22 cellular contexts compared by ENCODE assay signal in genomic region chr2:33946198-33946597, GRCh38.
A peak's percentile ranks its signal among the peaks of the same experiment; 100 is the strongest.
DNase-seq lines count a peak whose midpoint lies in the region; ATAC-seq and TF ChIP-seq lines count a peak whose summit lies in the region.
"Had no signal": no experiment of that assay in that cellular context is flagged by ENCODE, and none has a peak within 500 bp of the region (broad histone marks: within the 10 kb centered on the region; RNA-seq: fewer than 3 reads in every experiment).

No MANE protein-coding gene starts in this region.

- peak overlapping the region; percentile 1 for H3K27ac Mint-ChIP-seq in nephron progenitor cell
- H3K27ac Mint-ChIP-seq: CD4-positive, CD25-positive, alpha-beta regulatory T cell had no signal

- peaks cover 20% of the 10 kb centered on the region for H3K9me3 Mint-ChIP-seq in nephron progenitor cell

- ATAC-seq in SK-N-SH treated with all-trans-retinoic acid at 6 μM for 48 hours = no peak
- ATAC-seq: K562, Right ventricle myocardium inferior had no signal

- H3K4me1 Mint-ChIP-seq in nephron progenitor cell = peaks cover 14% of the 10 kb centered on the region
- H3K4me1 Mint-ChIP-seq: CD4-positive, CD25-positive, alpha-beta regulatory T cell had no signal

- H3K36me3 Mint-ChIP-seq in nephron progenitor cell (ENCODE audit: low read depth) = no peaks in the 10 kb centered on the region
- H3K36me3 Mint-ChIP-seq: CD4-positive, CD25-positive, alpha-beta regulatory T cell had no signal

- peaks cover 2% of the 10 kb centered on the region for H3K27me3 Mint-ChIP-seq in nephron progenitor cell (ENCODE audit: low read depth, poor library complexity)
- H3K27me3 Mint-ChIP-seq: CD4-positive, CD25-positive, alpha-beta regulatory T cell had no signal

- peak; percentile 35 for DNase-seq in Daoy (ENCODE audit: low read depth)
- peak; percentile 3 for DNase-seq in RPMI7951 (ENCODE audit: low read depth)
- peak; percentile 54 for DNase-seq in glomerular visceral epithelial cell (ENCODE audit: extremely low spot score)
- no peak for DNase-seq in nephron progenitor cell
- DNase-seq in activated effector memory CD4-positive, alpha-beta T cell treated with anti-CD3 and anti-CD28 coated beads, Interleukin-2, amount 50 U/mL, for 16 hours = no peak
- DNase-seq in D341Med (ENCODE audit: low spot score) = no peak
- DNase-seq in NCI-H748 (lab: John Stamatoyannopoulos, UW; ENCODE audit: unreplicated experiment) = no peak
- DNase-seq: CD4-positive, CD25-positive, alpha-beta regulatory T cell; DMS53; GOT3; HCEC 1CT; Kasumi-1; MV-4-11; NCI-H1105; NCI-H1436 treated with DMSO at 0.1 percent for 48 hours; NCI-H187 treated with DMSO at 0.1 percent for 48 hours; NCI-H2171 treated with DMSO at 0.1 percent for 48 hours; NCI-H524; NCI-H774 had no signal

- no peak overlapping the region for H3K4me3 Mint-ChIP-seq in nephron progenitor cell
- H3K4me3 Mint-ChIP-seq: CD4-positive, CD25-positive, alpha-beta regulatory T cell had no signal

- no peak for TF ChIP-seq CTCF in nephron progenitor cell (IDR thresholded peaks at IDR 0.05)

TF ChIP-seq in SK-N-SH treated with all-trans-retinoic acid at 6 μM for 48 hours, 23 proteins besides CTCF, POLR2A, EP300 and RAD21:
- no peak for TF ChIP-seq ZNF565 (CRISPR knock-in tag; conservative IDR thresholded peaks at IDR 0.05; ENCODE audit: low read depth)

Comparison
In these comparisons a context has a peak if more than half of its experiments do, and no peak if none do; other contexts are left out.
1. DNase-seq: peak in Daoy (single experiment), RPMI7951 (single experiment) and glomerular visceral epithelial cell (single experiment); none in nephron progenitor cell (single experiment), activated effector memory CD4-positive, alpha-beta T cell treated with anti-CD3 and anti-CD28 coated beads, Interleukin-2, amount 50 U/mL, for 16 hours (single experiment), D341Med (single experiment) and NCI-H748 (single experiment).